In genomic region chr9:113503131-113503541, GRCh38 we compare ENCODE assay signal across 17 cellular contexts. TPM values are rescaled to one million over a fixed set of nuclear protein-coding genes. Genes with fewer than 3 reads are reported as not detected.
DNase-seq lines count a peak whose midpoint lies in the region; ATAC-seq, FAIRE-seq and TF ChIP-seq lines count a peak whose summit lies in the region.
"Had no signal": no experiment of that assay in that cellular context is flagged by ENCODE, and none has a peak within 500 bp of the region (broad histone marks: within the 10 kb centered on the region; RNA-seq: fewer than 3 reads in every experiment).

No MANE protein-coding gene starts in this region.

- H3K4me1 ChIP-seq in Caco-2 (no peaks in the 10 kb centered on the region), kidney (ENCODE audit: control insufficient read depth in 1 of 2, insufficient read depth in 1 of 2, low read depth in 1 of 2, low read length in 2 of 2) (peaks cover 19 to 22% of the 10 kb centered on the region in 2 donors), gastrocnemius medialis (peaks cover 6 to 9% of the 10 kb centered on the region in 2 donors)
- H3K4me1 ChIP-seq: foreskin keratinocyte had no signal

- TF ChIP-seq CTCF in Caco-2 (IDR thresholded peaks at IDR 0.05; ENCODE audit: insufficient read depth in 1 of 2, low read depth in 1 of 2, low read length in 1 of 2, severe bottlenecking in 1 of 2, unreplicated experiment in 1 of 2) (no peak), brain microvascular endothelial cell (IDR thresholded peaks at IDR 0.05; ENCODE audit: low read depth, low read length, missing control alignments) (peak; percentile 3), kidney (IDR thresholded peaks at IDR 0.05; ENCODE audit: borderline replicate concordance, extremely low read depth, insufficient read depth) (no peak), gastrocnemius medialis (IDR thresholded peaks at IDR 0.05 in 4 of 5, conservative IDR thresholded peaks at IDR 0.05 in 1 of 5) (no peak)

- DNase-seq in Caco-2 (no peak), brain microvascular endothelial cell (no peak), kidney (no peak), gastrocnemius medialis (no peak), NCI-H524 (lab: John Stamatoyannopoulos, UW) (no peak), COLO829 (ENCODE audit: low spot score) (no peak), HUDEP-2 (lab: John Stamatoyannopoulos, UW; ENCODE audit: unreplicated experiment in 76 of 76) (no peak), EL (no peak)
- DNase-seq: activated CD4-positive, alpha-beta T cell treated with anti-CD3 and anti-CD28 coated beads for 1 hour; activated T-cell treated with anti-CD3 and anti-CD28 coated beads, Interleukin-2, amount 50 U/mL, for 4 hours; effector memory CD8-positive, alpha-beta T cell; foreskin keratinocyte; NCI-H2081 treated with DMSO at 0.1 percent for 48 hours; NCI-H774; stimulated activated CD8-positive, alpha-beta memory T cell treated with anti-CD3 and anti-CD28 coated beads, Interleukin-4, amount 100 ng/mL, for 48 hours; T-helper 17 cell had no signal

- no peak for FAIRE-seq in kidney (lab: Jason Lieb, UNC)
- FAIRE-seq: GM18507 had no signal

- H3K27me3 ChIP-seq in Caco-2 (replicated peaks; ENCODE audit: control insufficient read depth, insufficient read depth, low read length) (no peaks in the 10 kb centered on the region), brain microvascular endothelial cell (replicated peaks) (no peaks in the 10 kb centered on the region), gastrocnemius medialis (no peaks in the 10 kb centered on the region)

- H3K9me3 ChIP-seq in Caco-2 = no peaks in the 10 kb centered on the region
- no peaks in the 10 kb centered on the region for H3K9me3 ChIP-seq in kidney (ENCODE audit: control insufficient read depth in 1 of 2, low read length in 2 of 2)
- H3K9me3 ChIP-seq in gastrocnemius medialis = no peaks in the 10 kb centered on the region

- in situ Hi-C loops in brain microvascular endothelial cell (cut with HindIII; ENCODE audit: low pct_ligation_motif_present, low sequenced_read_pairs) = no loop called here
- in situ Hi-C loops in gastrocnemius medialis (cut with MboI; ENCODE audit: low sequenced_read_pairs in 4 of 4) = no loop called here

- peaks cover 82% of the 10 kb centered on the region for H3K36me3 Mint-ChIP-seq in Caco-2 (ENCODE audit: insufficient read depth, unreplicated experiment)

- H3K4me3 ChIP-seq in Caco-2 (ENCODE audit: low read depth, low read length) (no peak overlapping the region), brain microvascular endothelial cell (ENCODE audit: low read depth, low read length) (no peak overlapping the region), kidney (ENCODE audit: low read length in 2 of 2) (peak overlapping the region in 1 of 2 donors; percentile 40), gastrocnemius medialis (peak overlapping the region in 3 of 4 donors; percentile 4 to 51 (median 49))

- H3K9me3 Mint-ChIP-seq in Caco-2 (ENCODE audit: unreplicated experiment) = no peaks in the 10 kb centered on the region
- H3K9me3 Mint-ChIP-seq: activated T-cell treated with anti-CD3 and anti-CD28 coated beads, Interleukin-2, amount 50 U/mL, for 4 hours; effector memory CD8-positive, alpha-beta T cell had no signal

- H3K4me1 Mint-ChIP-seq in Caco-2 (ENCODE audit: low read depth, unreplicated experiment) = peaks cover 7% of the 10 kb centered on the region

- BruUV-seq in Caco-2 (replicated peaks; lab: Mats Ljungman, UMichigan) = no TSS peak

- CTCF ChIA-PET in Caco-2 (lab: Charles Lee) = no interaction called here

- ATAC-seq in gastrocnemius medialis = no peak
- ATAC-seq: activated T-cell treated with anti-CD3 and anti-CD28 coated beads, Interleukin-2, amount 50 U/mL, for 4 hours; effector memory CD8-positive, alpha-beta T cell; foreskin keratinocyte; T-helper 17 cell had no signal

- peak overlapping the region in 1 of 2 donors; percentile 52 for H3K9ac ChIP-seq in kidney (ENCODE audit: low read length in 2 of 2)

- H3K4me3 Mint-ChIP-seq in Caco-2 (ENCODE audit: unreplicated experiment) = peak overlapping the region; percentile 5
- H3K4me3 Mint-ChIP-seq: activated T-cell treated with anti-CD3 and anti-CD28 coated beads, Interleukin-2, amount 50 U/mL, for 4 hours; effector memory CD8-positive, alpha-beta T cell; T-helper 17 cell had no signal

- TF ChIP-seq POLR2A in gastrocnemius medialis (IDR thresholded peaks at IDR 0.05) = no peak

- no peak overlapping the region for H3K27ac ChIP-seq in brain microvascular endothelial cell
- peak overlapping the region; percentile 61 to 72 for H3K27ac ChIP-seq in kidney (ENCODE audit: low read depth in 2 of 2, low read length in 2 of 2)
- H3K27ac ChIP-seq in gastrocnemius medialis = peak overlapping the region in 3 of 4 donors; percentile 39 to 66 (median 57)
- H3K27ac ChIP-seq: foreskin keratinocyte had no signal

- peak overlapping the region; percentile 52 for H3K27ac Mint-ChIP-seq in Caco-2 (ENCODE audit: unreplicated experiment)
- H3K27ac Mint-ChIP-seq: T-helper 17 cell had no signal

- POLR2A ChIA-PET in Caco-2 (lab: Charles Lee) = no interaction called here

- intact Hi-C loops in Caco-2 (cut with micrococcal nuclease; ENCODE audit: unreplicated experiment) = no loop called here
- intact Hi-C loops in kidney (cut with DNase I) = no loop called here
- intact Hi-C loops in gastrocnemius medialis (cut with DNase I; ENCODE audit: low total_unique reads) = no loop called here

- no peaks in the 10 kb centered on the region for H3K36me3 ChIP-seq in Caco-2 (ENCODE audit: control insufficient read depth, insufficient read depth, low read length)
- no peaks in the 10 kb centered on the region for H3K36me3 ChIP-seq in brain microvascular endothelial cell (replicated peaks)
- H3K36me3 ChIP-seq in kidney (ENCODE audit: control insufficient read depth in 1 of 2, insufficient read depth in 2 of 2, low read length in 2 of 2) = no peaks in the 10 kb centered on the region
- no peaks in the 10 kb centered on the region for H3K36me3 ChIP-seq in gastrocnemius medialis

- no peaks in the 10 kb centered on the region for H3K27me3 Mint-ChIP-seq in Caco-2 (ENCODE audit: insufficient read depth, unreplicated experiment)
- H3K27me3 Mint-ChIP-seq: effector memory CD8-positive, alpha-beta T cell; T-helper 17 cell had no signal

RNA-seq across cellular contexts. Expression of gene RGS3, which starts 39.6 kb away (rescaled TPM):
- total RNA-seq in Caco-2 (2022) (70.8 and 71.1 TPM in 2 replicates), kidney (114 TPM), gastrocnemius medialis (10 to 100 TPM in 2 of 4 donors, 1 to 10 TPM in 2; 5.9 to 11.8 (median 9.8) TPM)
- 137 TPM for polyA plus RNA-seq in kidney (ENCODE audit: insufficient read depth, low read depth, low replicate concordance)

Comparison
In these comparisons a context has a peak if more than half of its experiments do, and no peak if none do; other contexts are left out.
1. H3K4me3 ChIP-seq: peak in gastrocnemius medialis (3 of 4); none in Caco-2 (single experiment) and brain microvascular endothelial cell (single experiment).